Comparison of ENCODE assay signal across 1 cellular context in genomic region chr1:85268801-85269585, GRCh38.
A peak's percentile ranks its signal among the peaks of the same experiment; 100 is the strongest.
TF ChIP-seq lines count a peak whose summit lies in the region.

No MANE protein-coding gene starts in this region.

TF ChIP-seq in K562, 482 proteins besides CTCF, POLR2A, EP300 and RAD21 (continued from another document):
- TF ChIP-seq CREB5 (CRISPR knock-in tag; IDR thresholded peaks at IDR 0.05) (no peak), NR2F6 (CRISPR knock-in tag; IDR thresholded peaks at IDR 0.05) (no peak), MAFG (tag; conservative IDR thresholded peaks at IDR 0.05) (peak; percentile 55)
